Comparison of ENCODE assay signal across 1 cellular context in the genomic region with DNA sequence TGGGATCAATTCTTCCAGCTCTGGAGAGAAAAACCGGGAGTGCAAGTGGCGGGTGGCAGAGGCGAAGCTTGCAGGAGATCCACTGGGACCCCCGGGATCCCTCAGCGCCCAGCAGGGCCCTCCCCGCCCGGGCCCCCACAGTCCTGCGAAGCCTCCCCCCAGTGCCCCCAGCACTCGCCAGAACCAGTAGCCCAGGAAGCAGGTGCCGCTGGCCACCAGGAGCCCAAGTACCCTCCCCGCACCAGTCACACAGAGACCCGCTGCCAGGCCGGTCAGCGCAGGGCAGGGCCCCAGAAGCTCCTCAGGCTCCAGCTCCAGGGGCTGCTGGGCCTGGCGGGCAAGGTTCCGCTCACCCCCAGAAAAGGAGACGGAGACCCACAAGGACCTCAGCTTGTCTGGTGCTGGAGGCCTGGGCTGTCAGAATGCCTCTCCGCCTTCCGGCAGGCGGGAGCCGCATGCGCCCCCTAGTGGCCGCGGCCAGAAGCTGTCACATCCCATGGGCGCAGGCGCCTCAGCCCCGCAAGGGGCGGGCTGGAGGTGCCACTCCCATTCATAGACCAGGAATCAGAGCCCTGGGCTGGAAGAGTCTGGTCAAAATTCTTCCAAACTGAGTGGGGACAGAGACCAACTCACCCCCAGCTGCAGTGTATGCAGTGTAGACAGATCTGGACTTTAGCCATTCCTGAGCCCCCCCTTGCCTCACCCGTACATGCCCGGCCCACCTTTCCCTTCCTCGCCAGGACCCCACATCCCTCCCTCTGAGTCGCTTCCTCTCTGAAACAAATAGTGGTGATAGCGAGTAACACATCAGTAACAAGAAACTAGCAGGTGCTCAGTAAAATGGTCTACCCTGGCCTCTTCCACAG.
TF ChIP-seq lines count a peak whose summit lies in the region.

No MANE protein-coding gene starts in this region.

TF ChIP-seq in HCT116, 20 proteins besides CTCF, POLR2A, EP300 and RAD21:
- TF ChIP-seq ELF1 (IDR thresholded peaks at IDR 0.05; ENCODE audit: borderline replicate concordance, low read depth) (no peak), ZNF274 (IDR thresholded peaks at IDR 0.05; ENCODE audit: low read depth, low read length) (no peak), TCF7L2 (IDR thresholded peaks at IDR 0.05; ENCODE audit: borderline replicate concordance, extremely low read depth, insufficient read depth, insufficient read length) (no peak), CEBPB (IDR thresholded peaks at IDR 0.05; ENCODE audit: low read depth) (no peak)
